In the genomic region with DNA sequence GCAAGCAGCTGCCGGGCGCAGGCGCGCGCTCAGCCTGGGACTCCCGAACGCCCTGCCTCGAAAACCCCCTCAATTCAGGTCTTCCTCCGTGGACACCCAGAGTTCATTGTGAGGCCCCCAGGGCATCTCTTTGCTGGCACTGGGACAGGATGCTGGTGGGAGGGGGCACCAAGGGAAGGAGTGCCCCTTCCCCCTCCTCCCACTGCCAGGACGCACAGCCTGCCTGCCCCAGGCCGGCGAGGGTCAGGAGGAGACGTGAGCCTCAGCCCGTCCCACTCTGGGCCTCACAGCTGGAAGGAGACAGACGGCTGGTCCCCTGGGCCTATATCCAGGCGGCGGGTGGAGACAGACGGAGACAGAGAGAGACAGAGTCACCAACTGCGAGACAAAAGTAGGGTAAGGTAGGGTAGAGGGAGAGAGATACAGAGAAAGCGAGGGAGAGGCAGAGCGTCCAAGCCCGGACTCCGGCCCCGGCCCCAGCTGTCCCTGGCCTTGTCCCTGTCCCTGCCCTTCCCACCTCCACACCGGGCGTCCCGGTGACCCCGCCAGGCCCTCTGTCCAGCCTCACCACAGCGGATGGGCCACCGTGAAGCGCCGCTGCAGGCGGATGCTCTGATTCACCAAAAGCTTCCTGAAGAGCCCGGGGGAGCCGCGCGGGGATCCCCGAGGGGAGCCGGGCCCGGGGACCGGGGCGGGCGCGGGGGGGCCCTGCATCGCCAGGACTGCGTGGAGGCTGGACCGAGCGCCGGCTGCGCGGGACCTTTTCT, we compare ENCODE assay signal across 1 cellular context.
TF ChIP-seq lines count a peak whose summit lies in the region.

A gene (minus strand): TSS at position 737 of the 767 bp plus-strand sequence. CDS start 23 bp downstream, at position 714.

TF ChIP-seq in H1, 55 proteins besides CTCF, POLR2A, EP300 and RAD21:
- no peak for TF ChIP-seq HDAC2 (IDR thresholded peaks at IDR 0.05; ENCODE audit: borderline replicate concordance in 1 of 2, low read depth in 2 of 2, low read length in 2 of 2)
- 0 out of 2 replicates have a peak, but pooled peaks have one; percentile 28 for TF ChIP-seq NRF1 (IDR thresholded peaks at IDR 0.05; ENCODE audit: low read depth, low read length)
- TF ChIP-seq SP2 (IDR thresholded peaks at IDR 0.05; ENCODE audit: low read length) = no peak
- peak; percentile 64 for TF ChIP-seq EZH2 (IDR thresholded peaks at IDR 0.05; ENCODE audit: low read depth, low read length, severe bottlenecking)
- no peak for TF ChIP-seq KDM4A (IDR thresholded peaks at IDR 0.05; ENCODE audit: low read depth, low read length, severe bottlenecking)
- no peak for TF ChIP-seq SAP30 (IDR thresholded peaks at IDR 0.05; ENCODE audit: insufficient read depth, insufficient replicate concordance, low read length)
- TF ChIP-seq CREB1 (IDR thresholded peaks at IDR 0.05) = no peak
- no peak for TF ChIP-seq CEBPB (IDR thresholded peaks at IDR 0.05; ENCODE audit: low read depth, low read length)
- peak; percentile 65 for TF ChIP-seq SUZ12 (IDR thresholded peaks at IDR 0.05; ENCODE audit: low read length)
